Comparison of ENCODE assay signal across 18 cellular contexts in genomic region chr16:75038036-75038959, GRCh38. TPM values are rescaled to one million over a fixed set of nuclear protein-coding genes. Genes with fewer than 3 reads are reported as not detected.
A peak's percentile ranks its signal among the peaks of the same experiment; 100 is the strongest.
DNase-seq lines count a peak whose midpoint lies in the region; ATAC-seq and TF ChIP-seq lines count a peak whose summit lies in the region.
"Had no signal": no experiment of that assay in that cellular context is flagged by ENCODE, and none has a peak within 500 bp of the region (broad histone marks: within the 10 kb centered on the region; RNA-seq: fewer than 3 reads in every experiment).

No MANE protein-coding gene starts in this region.

- H4K5ac ChIP-seq in IMR-90 (ENCODE audit: low read depth, low read length), result no peak overlapping the region

- POLR2A ChIA-PET in IMR-90 (lab: Charles Lee; ENCODE audit: unreplicated experiment), result interaction anchor here (0.6 kb wide), 1 partner anchor 48 kb away, joined by 3 read pairs; no protein-coding TSS in a partner anchor

- peaks cover 17% of the 10 kb centered on the region for H4K20me1 ChIP-seq in IMR-90 (ENCODE audit: insufficient read depth, low read length)

- intact Hi-C loops in IMR-90 (cut with micrococcal nuclease), result no loop called here
- intact Hi-C loops in gastrocnemius medialis (cut with DNase I; ENCODE audit: low total_unique reads), result no loop called here

- H4K8ac ChIP-seq in IMR-90 (ENCODE audit: low read depth in 2 of 2, low read length in 2 of 2), result no peak overlapping the region

- no peak overlapping the region for H3K56ac ChIP-seq in IMR-90 (ENCODE audit: extremely low read depth, insufficient read depth, low read length)

- no peak overlapping the region for H3K23ac ChIP-seq in IMR-90 (ENCODE audit: low read depth, low read length)

- no CpG with 5 or more reads among the region's 3 CpGs for WGBS in IMR-90 (ENCODE audit: extremely low coverage in 2 of 2, insufficient read length in 1 of 2), 2 experiments
- 93 to 95% methylated on average over 2 to 3 of the region's 3 CpGs for WGBS in endodermal cell (ENCODE audit: insufficient coverage in 1 of 2, insufficient read length in 1 of 2), 2 experiments

- H3K4me1 Mint-ChIP-seq in T-helper 17 cell (peaks cover 24% of the 10 kb centered on the region), endodermal cell (peaks cover 8% of the 10 kb centered on the region)

- H2BK5ac ChIP-seq in IMR-90 (ENCODE audit: low read depth, low read length, poor library complexity, severe bottlenecking), result no peak overlapping the region

- H3K27ac ChIP-seq in ACC112 (ENCODE audit: low read depth, low read length) (peak overlapping the region; percentile 54), IMR-90 (ENCODE audit: insufficient read depth, low read length) (no peak overlapping the region), endodermal cell (ENCODE audit: low read depth, low read length) (no peak overlapping the region), gastrocnemius medialis (peak overlapping the region in 1 of 4 donors; percentile 14)
- H3K27ac ChIP-seq: body of pancreas, stomach had no signal

- TF ChIP-seq POLR2A in IMR-90 (IDR thresholded peaks at IDR 0.05; ENCODE audit: low read depth, low read length), result no peak
- TF ChIP-seq POLR2A in gastrocnemius medialis (IDR thresholded peaks at IDR 0.05), result no peak

- no peak overlapping the region for H2AK5ac ChIP-seq in IMR-90 (ENCODE audit: low read depth, low read length)

- H3K4me1 ChIP-seq in ACC112 (ENCODE audit: control insufficient read depth, insufficient read depth, low read length, unreplicated experiment) (peaks cover 7% of the 10 kb centered on the region), IMR-90 (ENCODE audit: control insufficient read depth, insufficient read depth, low read length) (peaks cover 4% of the 10 kb centered on the region; the same call in 1 of the 2 replicates), endodermal cell (ENCODE audit: control insufficient read depth, insufficient read depth, low read length) (no peaks in the 10 kb centered on the region), gastrocnemius medialis (peaks cover 12 to 14% of the 10 kb centered on the region in 2 donors)

- H2BK20ac ChIP-seq in IMR-90 (ENCODE audit: low read depth, low read length), result no peak overlapping the region

- H3K27ac Mint-ChIP-seq in T-helper 17 cell (peak overlapping the region; percentile 82), endodermal cell (no peak overlapping the region)
- H3K27ac Mint-ChIP-seq: HFFc6 had no signal

- DNase-seq in IMR-90 (peak; percentile 68), T-helper 17 cell (no peak), endodermal cell (no peak), gastrocnemius medialis (no peak), hepatic stellate cell (ENCODE audit: low spot score) (no peak)
- no peak for DNase-seq in stimulated activated CD4-positive, alpha-beta T cell treated with anti-CD3 and anti-CD28 coated beads, Interleukin-4, amount 100 ng/mL, for 1 hour
- DNase-seq: activated naive CD4-positive, alpha-beta T cell treated with Interleukin-2 at 50 U/mL for 16 hours; body of pancreas; HFFc6; left cardiac atrium; NCI-H1930; NCI-H524 treated with DMSO at 0.1 percent for 48 hours; small intestine; stomach had no signal

- no peak overlapping the region for H2BK15ac ChIP-seq in IMR-90 (ENCODE audit: low read depth, low read length)

- CTCF ChIA-PET in IMR-90 (lab: Yijun Ruan, JAX), result no interaction called here

- no peak overlapping the region for H2BK120ac ChIP-seq in IMR-90 (ENCODE audit: low read depth, low read length)

- dilution Hi-C loops in IMR-90 (cut with HindIII; ENCODE audit: low sequenced_read_pairs, unreplicated experiment), result no loop called here

- H3K4me3 ChIP-seq in ACC112 (ENCODE audit: low read depth, low read length) (peak overlapping the region; percentile 21; the same call in 1 of the 2 replicates), IMR-90 (ENCODE audit: insufficient read depth, low read depth, low read length) (no peak overlapping the region), endodermal cell (ENCODE audit: low read length) (peak overlapping the region; percentile 31), gastrocnemius medialis (no peak overlapping the region)
- H3K4me3 ChIP-seq: body of pancreas, stomach had no signal

- H3K9me3 ChIP-seq in IMR-90 (ENCODE audit: control insufficient read depth, insufficient read depth, low read length) (peaks cover 8% of the 10 kb centered on the region), T-helper 17 cell (ENCODE audit: control insufficient read depth, low read length, poor library complexity, severe bottlenecking) (no peaks in the 10 kb centered on the region), endodermal cell (ENCODE audit: control insufficient read depth, low read length) (peaks cover 23% of the 10 kb centered on the region), gastrocnemius medialis (no peaks in the 10 kb centered on the region)
- H3K9me3 ChIP-seq: body of pancreas had no signal

- no peak for ATAC-seq in IMR-90 (ENCODE audit: low read depth)
- peak; percentile 53 for ATAC-seq in T-helper 17 cell
- no peak for ATAC-seq in HG02588 (IDR thresholded peaks at IDR 0.05; ENCODE audit: unreplicated experiment)
- ATAC-seq in gastrocnemius medialis, result no peak
- ATAC-seq: body of pancreas, left cardiac atrium, Panc1, SK-N-SH treated with all-trans-retinoic acid at 6 μM for 48 hours had no signal

- no peaks in the 10 kb centered on the region for H3K27me3 Mint-ChIP-seq in T-helper 17 cell
- H3K27me3 Mint-ChIP-seq in endodermal cell (ENCODE audit: insufficient read depth), result no peaks in the 10 kb centered on the region

- peaks cover 16% of the 10 kb centered on the region for H3K36me3 ChIP-seq in ACC112 (ENCODE audit: insufficient read depth, low read length)
- H3K36me3 ChIP-seq in IMR-90 (ENCODE audit: control insufficient read depth, insufficient read depth, low read length), result peaks cover 2% of the 10 kb centered on the region; the same call in 1 of the 2 replicates
- H3K36me3 ChIP-seq in endodermal cell (ENCODE audit: control insufficient read depth, insufficient read depth, low read length), result peaks cover 7% of the 10 kb centered on the region
- no peaks in the 10 kb centered on the region for H3K36me3 ChIP-seq in gastrocnemius medialis
- H3K36me3 ChIP-seq: stomach had no signal

- H3K9me3 Mint-ChIP-seq in endodermal cell, result peaks cover 12% of the 10 kb centered on the region

- TF ChIP-seq CTCF in IMR-90 (conservative IDR thresholded peaks at IDR 0.05; ENCODE audit: low read depth, low read length), result no peak
- TF ChIP-seq CTCF in endodermal cell (conservative IDR thresholded peaks at IDR 0.05), result no peak
- no peak for TF ChIP-seq CTCF in gastrocnemius medialis (IDR thresholded peaks at IDR 0.05 in 4 of 5, conservative IDR thresholded peaks at IDR 0.05 in 1 of 5)

- H4K91ac ChIP-seq in IMR-90 (ENCODE audit: insufficient read depth, low read depth, low read length), result no peak overlapping the region

- no TSS peak for BruUV-seq in IMR-90 (replicated peaks; lab: Mats Ljungman, UMichigan)

- in situ Hi-C loops in IMR-90 (cut with MboI; ENCODE audit: low sequenced_read_pairs) (no loop called here), gastrocnemius medialis (cut with MboI; ENCODE audit: low sequenced_read_pairs in 4 of 4) (no loop called here)

- H3K9ac ChIP-seq in IMR-90 (ENCODE audit: low read depth, low read length) (no peak overlapping the region), endodermal cell (ENCODE audit: extremely low read depth, low read length, poor library complexity, severe bottlenecking) (no peak overlapping the region)

- H3K27me3 ChIP-seq in ACC112 (ENCODE audit: insufficient read depth, low read length) (no peaks in the 10 kb centered on the region), IMR-90 (ENCODE audit: control insufficient read depth, insufficient read depth, low read length) (no peaks in the 10 kb centered on the region), endodermal cell (ENCODE audit: control insufficient read depth, insufficient read depth, low read length, poor library complexity, severe bottlenecking) (no peaks in the 10 kb centered on the region), gastrocnemius medialis (no peaks in the 10 kb centered on the region)
- H3K27me3 ChIP-seq: body of pancreas, stomach had no signal

- no peaks in the 10 kb centered on the region for H3K9me1 ChIP-seq in IMR-90 (ENCODE audit: insufficient read depth, low read length)

- H3K14ac ChIP-seq in IMR-90 (replicated peaks; ENCODE audit: low read depth, low read length), result no peak overlapping the region

- no peak overlapping the region for H2AK9ac ChIP-seq in IMR-90 (replicated peaks; ENCODE audit: low read depth, low read length, poor library complexity)

- TF ChIP-seq RAD21 in IMR-90 (IDR thresholded peaks at IDR 0.05; ENCODE audit: low read length), result no peak

- peaks cover 4% of the 10 kb centered on the region for H3K36me3 Mint-ChIP-seq in T-helper 17 cell (ENCODE audit: low read depth)
- peaks cover 22% of the 10 kb centered on the region for H3K36me3 Mint-ChIP-seq in endodermal cell (ENCODE audit: low read depth)

- H3K4me3 Mint-ChIP-seq in T-helper 17 cell (no peak overlapping the region), endodermal cell (no peak overlapping the region)
- H3K4me3 Mint-ChIP-seq: HFFc6 had no signal

- no peak overlapping the region for H3K4ac ChIP-seq in IMR-90 (ENCODE audit: low read depth, low read length)

- H3K79me2 ChIP-seq in ACC112 (ENCODE audit: control insufficient read depth, insufficient read depth, low read length, unreplicated experiment), result peaks cover 16% of the 10 kb centered on the region

- peaks cover 54 to 57% of the 10 kb centered on the region in 2 experiments for H3K79me1 ChIP-seq in IMR-90 (ENCODE audit: low read depth in 1 of 2, low read length in 2 of 2)

- H2AFZ ChIP-seq in ACC112 (ENCODE audit: low read length, unreplicated experiment) (no peak overlapping the region), IMR-90 (replicated peaks; ENCODE audit: low read length, poor library complexity) (no peak overlapping the region)

- H3K18ac ChIP-seq in IMR-90 (ENCODE audit: low read depth, low read length), result no peak overlapping the region

- no peak overlapping the region for H3K4me2 ChIP-seq in IMR-90 (ENCODE audit: low read depth, low read length)

RNA-seq across cellular contexts. Expression of gene ZNRF1, which starts 39.5 kb away (rescaled TPM):
- total RNA-seq in IMR-90 (2012; rRNA removed) (8.2 and 9.7 TPM in 2 replicates), T-helper 17 cell (10 to 100 TPM; 10.7 to 18.1 TPM), endodermal cell (10 to 100 TPM; 44.9 to 46.1 TPM), gastrocnemius medialis (10 to 100 TPM; 21.7 to 37.1 (median 30.2) TPM)
- polyA plus RNA-seq in IMR-90 (2012; rRNA removed), result 20.7 and 24.9 TPM in 2 replicates
- 20.3 and 39.9 TPM in 2 replicates for polyA plus RNA-seq in IMR-90 (2012; cell fraction: cytosol; rRNA removed)
- polyA plus RNA-seq in IMR-90 (2012; cell fraction: nucleus; rRNA removed; ENCODE audit: low replicate concordance), result 46.3 and 57.6 TPM in 2 replicates
- polyA plus RNA-seq in endodermal cell (2013, experiment 1 of 2), result 35.0 TPM
- 35.1 TPM for polyA plus RNA-seq in endodermal cell (2013, experiment 2 of 2)

RNA-seq across cellular contexts. Expression of gene WDR59, which starts 53.4 kb away (rescaled TPM):
- total RNA-seq in IMR-90 (2012; rRNA removed), result 23.9 and 29.4 TPM in 2 replicates
- polyA plus RNA-seq in IMR-90 (2012; rRNA removed), result 37.5 and 44.6 TPM in 2 replicates
- polyA plus RNA-seq in IMR-90 (2012; cell fraction: cytosol; rRNA removed), result 15.4 and 30.7 TPM in 2 replicates
- polyA plus RNA-seq in IMR-90 (2012; cell fraction: nucleus; rRNA removed; ENCODE audit: low replicate concordance), result 148 and 198 TPM in 2 replicates
- 100 to 1,000 TPM in 1 of 2 donors, 10 to 100 TPM in 1; 90.2 to 112 TPM for total RNA-seq in T-helper 17 cell
- total RNA-seq in endodermal cell, result 100 to 1,000 TPM; 105 to 110 TPM
- polyA plus RNA-seq in endodermal cell (2013, experiment 1 of 2), result 61.5 TPM
- polyA plus RNA-seq in endodermal cell (2013, experiment 2 of 2), result 53.0 TPM
- total RNA-seq in gastrocnemius medialis, result 10 to 100 TPM; 12.9 to 31.3 (median 19.5) TPM

Comparison
In these comparisons a context has a peak if more than half of its experiments do, and no peak if none do; other contexts are left out.
1. H3K4me3 ChIP-seq: peak in ACC112 (single experiment) and endodermal cell (single experiment); none in IMR-90 (single experiment) and gastrocnemius medialis (0 of 4).